ENCODE assay signal across 24 cellular contexts in the genomic region with DNA sequence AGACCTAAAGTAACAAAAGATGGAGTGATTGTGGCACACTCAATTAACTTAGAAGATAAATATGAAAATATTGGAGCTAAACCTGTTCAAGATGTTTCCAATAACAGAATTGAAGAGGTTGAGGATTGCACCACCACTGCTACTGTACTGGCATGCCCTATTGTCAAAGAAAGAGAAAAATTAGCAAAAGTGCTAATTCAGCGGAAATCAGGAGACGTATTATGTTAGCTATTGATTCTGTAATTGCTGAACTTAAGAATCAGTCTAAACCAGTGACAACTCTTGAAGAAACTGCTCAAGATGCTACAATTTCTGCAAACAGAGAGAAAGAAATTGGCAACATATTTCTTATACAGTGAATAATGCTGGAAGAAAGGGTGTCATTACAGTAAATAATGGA.
"Had no signal": no experiment of that assay in that cellular context is flagged by ENCODE, and none has a peak within 500 bp of the region (broad histone marks: within the 10 kb centered on the region; RNA-seq: fewer than 3 reads in every experiment).

No MANE protein-coding gene starts in this region.

- H3K36me3 ChIP-seq: colonic mucosa, esophagus squamous epithelium, gastrocnemius medialis, heart right ventricle, left lung, lower lobe of right lung had no signal

- ATAC-seq: effector memory CD8-positive, alpha-beta T cell; esophagus mucosa; gastrocnemius medialis; heart right ventricle; left cardiac atrium; left lung; left ventricle myocardium superior; lower lobe of right lung; mucosa of descending colon had no signal

- DNase-seq: colonic mucosa; cortex of kidney; effector CD8-positive, alpha-beta T cell; effector memory CD8-positive, alpha-beta T cell; endodermal cell; erythroblast; esophagus squamous epithelium; foreskin fibroblast; foreskin melanocyte; gastrocnemius medialis; glutamatergic neuron; head of caudate nucleus; heart right ventricle; hippocampal formation; left cardiac atrium; left lung; left ventricle myocardium superior; lower lobe of right lung; mesenchymal stem cell; mucosa of descending colon; naive B cell had no signal

- H3K27me3 ChIP-seq: colonic mucosa, esophagus squamous epithelium, gastrocnemius medialis, heart right ventricle, left lung had no signal

- H3K4me3 ChIP-seq: colonic mucosa, esophagus squamous epithelium, gastrocnemius medialis, heart right ventricle, left lung, lower lobe of right lung, mucosa of descending colon had no signal

- H3K27ac ChIP-seq: colonic mucosa, epithelial cell of prostate, esophagus squamous epithelium, gastrocnemius medialis, heart right ventricle, left lung, lower lobe of right lung had no signal

- FAIRE-seq: keratinocyte had no signal

- H3K4me1 ChIP-seq: colonic mucosa, esophagus squamous epithelium, gastrocnemius medialis, heart right ventricle, left lung, lower lobe of right lung had no signal

- H3K9me3 ChIP-seq: colonic mucosa, esophagus squamous epithelium, gastrocnemius medialis, left lung, lower lobe of right lung had no signal
